ENCODE assay signal across 1 cellular context in the genomic region with DNA sequence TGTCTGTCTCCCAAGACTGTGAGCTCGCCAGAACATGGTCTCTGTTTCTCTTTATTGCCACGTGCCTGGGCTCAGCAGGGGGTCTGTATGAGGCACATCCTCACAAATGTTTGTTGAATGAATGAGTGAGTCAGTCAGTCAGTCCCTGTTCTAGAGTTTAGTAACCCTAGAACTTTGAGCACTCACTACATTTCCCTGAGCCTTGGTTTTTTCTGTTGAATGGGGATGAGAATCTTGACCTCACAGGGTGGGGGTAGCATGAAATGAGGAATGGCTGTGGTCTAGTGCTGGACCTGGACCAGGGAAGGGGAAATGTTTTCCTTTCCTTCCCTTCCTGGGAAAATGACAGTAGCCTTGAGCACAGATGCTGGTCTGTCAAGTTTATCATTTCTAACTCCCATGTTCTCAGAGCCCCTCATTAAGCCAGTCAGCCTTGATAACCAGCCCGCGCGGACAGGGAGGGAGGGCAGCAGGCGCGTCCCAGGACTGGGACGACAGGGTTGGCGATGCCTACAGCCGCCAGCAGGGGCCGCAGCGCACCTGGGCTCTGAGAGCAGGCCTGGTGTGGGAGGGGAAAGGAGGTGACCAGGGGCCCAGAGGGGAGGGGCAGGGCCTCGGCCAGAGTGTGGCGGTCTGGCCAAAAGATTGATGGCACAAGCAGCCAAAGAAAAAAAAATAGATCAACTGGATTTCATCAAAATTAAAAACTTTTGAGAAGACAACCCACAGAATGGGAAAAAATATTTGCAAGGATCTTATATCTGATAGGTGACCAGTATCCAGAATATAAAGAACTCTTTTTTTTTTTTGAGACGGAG.
A peak's percentile ranks its signal among the peaks of the same experiment; 100 is the strongest.
TF ChIP-seq lines count a peak whose summit lies in the region.

No MANE protein-coding gene starts in this region.

TF ChIP-seq in GM12878, 131 proteins besides CTCF, POLR2A, EP300 and RAD21 (continues in another document):
- TF ChIP-seq, protein P1, sequence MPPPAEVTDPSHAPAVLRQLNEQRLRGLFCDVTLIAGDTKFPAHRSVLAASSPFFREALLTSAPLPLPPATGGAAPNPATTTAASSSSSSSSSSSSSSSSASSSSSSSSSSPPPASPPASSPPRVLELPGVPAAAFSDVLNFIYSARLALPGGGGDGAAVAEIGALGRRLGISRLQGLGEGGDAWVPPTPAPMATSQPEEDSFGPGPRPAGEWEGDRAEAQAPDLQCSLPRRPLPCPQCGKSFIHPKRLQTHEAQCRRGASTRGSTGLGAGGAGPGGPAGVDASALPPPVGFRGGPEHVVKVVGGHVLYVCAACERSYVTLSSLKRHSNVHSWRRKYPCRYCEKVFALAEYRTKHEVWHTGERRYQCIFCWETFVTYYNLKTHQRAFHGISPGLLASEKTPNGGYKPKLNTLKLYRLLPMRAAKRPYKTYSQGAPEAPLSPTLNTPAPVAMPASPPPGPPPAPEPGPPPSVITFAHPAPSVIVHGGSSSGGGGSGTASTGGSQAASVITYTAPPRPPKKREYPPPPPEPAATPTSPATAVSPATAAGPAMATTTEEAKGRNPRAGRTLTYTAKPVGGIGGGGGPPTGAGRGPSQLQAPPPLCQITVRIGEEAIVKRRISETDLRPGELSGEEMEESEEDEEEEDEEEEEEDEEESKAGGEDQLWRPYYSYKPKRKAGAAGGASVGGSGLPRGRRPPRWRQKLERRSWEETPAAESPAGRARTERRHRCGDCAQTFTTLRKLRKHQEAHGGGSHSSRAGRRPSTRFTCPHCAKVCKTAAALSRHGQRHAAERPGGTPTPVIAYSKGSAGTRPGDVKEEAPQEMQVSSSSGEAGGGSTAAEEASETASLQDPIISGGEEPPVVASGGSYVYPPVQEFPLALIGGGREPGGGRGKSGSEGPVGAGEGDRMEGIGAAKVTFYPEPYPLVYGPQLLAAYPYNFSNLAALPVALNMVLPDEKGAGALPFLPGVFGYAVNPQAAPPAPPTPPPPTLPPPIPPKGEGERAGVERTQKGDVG (CRISPR knock-in tag; IDR thresholded peaks at IDR 0.05) = no peak
- no peak for TF ChIP-seq MEF2A (IDR thresholded peaks at IDR 0.05; ENCODE audit: insufficient read depth, low read depth, low read length)
- TF ChIP-seq PAX5 (IDR thresholded peaks at IDR 0.05; ENCODE audit: borderline replicate concordance, low read depth, low read length) = no peak
- no peak for TF ChIP-seq SPI1 (IDR thresholded peaks at IDR 0.05; ENCODE audit: borderline replicate concordance, insufficient read depth, low read depth, low read length)
- TF ChIP-seq IKZF2 (IDR thresholded peaks at IDR 0.05) = no peak
- peak; percentile 49; the same call in 1 of the 2 replicates for TF ChIP-seq YY1 (IDR thresholded peaks at IDR 0.05; ENCODE audit: low read depth, low read length)
- TF ChIP-seq, protein P2, sequence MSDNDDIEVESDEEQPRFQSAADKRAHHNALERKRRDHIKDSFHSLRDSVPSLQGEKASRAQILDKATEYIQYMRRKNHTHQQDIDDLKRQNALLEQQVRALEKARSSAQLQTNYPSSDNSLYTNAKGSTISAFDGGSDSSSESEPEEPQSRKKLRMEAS (IDR thresholded peaks at IDR 0.05; ENCODE audit: low read depth, low read length) = no peak
- no peak for TF ChIP-seq POLR2AphosphoS5 (IDR thresholded peaks at IDR 0.05; ENCODE audit: low read length)
- peak; percentile 90 for TF ChIP-seq SMC3 (IDR thresholded peaks at IDR 0.05; ENCODE audit: borderline replicate concordance, low read length)
- TF ChIP-seq SMAD1 (IDR thresholded peaks at IDR 0.05; ENCODE audit: low read depth, partially characterized antibody) = no peak
- TF ChIP-seq CBFB (IDR thresholded peaks at IDR 0.05; ENCODE audit: low read depth) = no peak
- TF ChIP-seq ZSCAN29 (IDR thresholded peaks at IDR 0.05) = no peak
- TF ChIP-seq, protein P3, sequence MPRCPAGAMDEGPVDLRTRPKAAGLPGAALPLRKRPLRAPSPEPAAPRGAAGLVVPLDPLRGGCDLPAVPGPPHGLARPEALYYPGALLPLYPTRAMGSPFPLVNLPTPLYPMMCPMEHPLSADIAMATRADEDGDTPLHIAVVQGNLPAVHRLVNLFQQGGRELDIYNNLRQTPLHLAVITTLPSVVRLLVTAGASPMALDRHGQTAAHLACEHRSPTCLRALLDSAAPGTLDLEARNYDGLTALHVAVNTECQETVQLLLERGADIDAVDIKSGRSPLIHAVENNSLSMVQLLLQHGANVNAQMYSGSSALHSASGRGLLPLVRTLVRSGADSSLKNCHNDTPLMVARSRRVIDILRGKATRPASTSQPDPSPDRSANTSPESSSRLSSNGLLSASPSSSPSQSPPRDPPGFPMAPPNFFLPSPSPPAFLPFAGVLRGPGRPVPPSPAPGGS (IDR thresholded peaks at IDR 0.05; ENCODE audit: borderline replicate concordance, insufficient read depth, low read depth, low read length, poor library complexity, severe bottlenecking) = no peak
- TF ChIP-seq FOXM1 (IDR thresholded peaks at IDR 0.05; ENCODE audit: low read depth, low read length) = no peak
- TF ChIP-seq TBL1XR1 (IDR thresholded peaks at IDR 0.05; ENCODE audit: low read depth, low read length) = no peak
- TF ChIP-seq TAF1 (IDR thresholded peaks at IDR 0.05; ENCODE audit: borderline replicate concordance, low read depth, low read length) = no peak
- TF ChIP-seq, protein P4, sequence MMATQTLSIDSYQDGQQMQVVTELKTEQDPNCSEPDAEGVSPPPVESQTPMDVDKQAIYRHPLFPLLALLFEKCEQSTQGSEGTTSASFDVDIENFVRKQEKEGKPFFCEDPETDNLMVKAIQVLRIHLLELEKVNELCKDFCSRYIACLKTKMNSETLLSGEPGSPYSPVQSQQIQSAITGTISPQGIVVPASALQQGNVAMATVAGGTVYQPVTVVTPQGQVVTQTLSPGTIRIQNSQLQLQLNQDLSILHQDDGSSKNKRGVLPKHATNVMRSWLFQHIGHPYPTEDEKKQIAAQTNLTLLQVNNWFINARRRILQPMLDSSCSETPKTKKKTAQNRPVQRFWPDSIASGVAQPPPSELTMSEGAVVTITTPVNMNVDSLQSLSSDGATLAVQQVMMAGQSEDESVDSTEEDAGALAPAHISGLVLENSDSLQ (IDR thresholded peaks at IDR 0.05) = peak; percentile 59; the same call in 1 of the 2 replicates
- no peak for TF ChIP-seq ESRRA (IDR thresholded peaks at IDR 0.05; ENCODE audit: low read length)
- TF ChIP-seq RB1 (IDR thresholded peaks at IDR 0.05; ENCODE audit: borderline replicate concordance) = peak; percentile 38; the same call in 1 of the 2 replicates
- TF ChIP-seq ETV6 (conservative IDR thresholded peaks at IDR 0.05 in 1 of 2, IDR thresholded peaks at IDR 0.05 in 1 of 2; ENCODE audit: borderline replicate concordance in 1 of 2, low read depth in 1 of 2) = no peak
- no peak for TF ChIP-seq KAT2A (conservative IDR thresholded peaks at IDR 0.05; ENCODE audit: control insufficient read depth, low read depth, low read length)
- no peak for TF ChIP-seq SIX5 (IDR thresholded peaks at IDR 0.05; ENCODE audit: low read depth, low read length, severe bottlenecking)
- TF ChIP-seq TCF3 (IDR thresholded peaks at IDR 0.05; ENCODE audit: borderline replicate concordance, insufficient read depth, low read depth, low read length) = 0 out of 2 replicates have a peak, but pooled peaks have one; percentile 65
- TF ChIP-seq, protein P5, sequence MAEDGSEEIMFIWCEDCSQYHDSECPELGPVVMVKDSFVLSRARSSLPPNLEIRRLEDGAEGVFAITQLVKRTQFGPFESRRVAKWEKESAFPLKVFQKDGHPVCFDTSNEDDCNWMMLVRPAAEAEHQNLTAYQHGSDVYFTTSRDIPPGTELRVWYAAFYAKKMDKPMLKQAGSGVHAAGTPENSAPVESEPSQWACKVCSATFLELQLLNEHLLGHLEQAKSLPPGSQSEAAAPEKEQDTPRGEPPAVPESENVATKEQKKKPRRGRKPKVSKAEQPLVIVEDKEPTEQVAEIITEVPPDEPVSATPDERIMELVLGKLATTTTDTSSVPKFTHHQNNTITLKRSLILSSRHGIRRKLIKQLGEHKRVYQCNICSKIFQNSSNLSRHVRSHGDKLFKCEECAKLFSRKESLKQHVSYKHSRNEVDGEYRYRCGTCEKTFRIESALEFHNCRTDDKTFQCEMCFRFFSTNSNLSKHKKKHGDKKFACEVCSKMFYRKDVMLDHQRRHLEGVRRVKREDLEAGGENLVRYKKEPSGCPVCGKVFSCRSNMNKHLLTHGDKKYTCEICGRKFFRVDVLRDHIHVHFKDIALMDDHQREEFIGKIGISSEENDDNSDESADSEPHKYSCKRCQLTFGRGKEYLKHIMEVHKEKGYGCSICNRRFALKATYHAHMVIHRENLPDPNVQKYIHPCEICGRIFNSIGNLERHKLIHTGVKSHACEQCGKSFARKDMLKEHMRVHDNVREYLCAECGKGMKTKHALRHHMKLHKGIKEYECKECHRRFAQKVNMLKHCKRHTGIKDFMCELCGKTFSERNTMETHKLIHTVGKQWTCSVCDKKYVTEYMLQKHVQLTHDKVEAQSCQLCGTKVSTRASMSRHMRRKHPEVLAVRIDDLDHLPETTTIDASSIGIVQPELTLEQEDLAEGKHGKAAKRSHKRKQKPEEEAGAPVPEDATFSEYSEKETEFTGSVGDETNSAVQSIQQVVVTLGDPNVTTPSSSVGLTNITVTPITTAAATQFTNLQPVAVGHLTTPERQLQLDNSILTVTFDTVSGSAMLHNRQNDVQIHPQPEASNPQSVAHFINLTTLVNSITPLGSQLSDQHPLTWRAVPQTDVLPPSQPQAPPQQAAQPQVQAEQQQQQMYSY (CRISPR knock-in tag; IDR thresholded peaks at IDR 0.05) = no peak
- TF ChIP-seq IKZF1 (conservative IDR thresholded peaks at IDR 0.05) = no peak
- TF ChIP-seq CBX3 (IDR thresholded peaks at IDR 0.05; ENCODE audit: borderline replicate concordance, low read depth) = no peak
- TF ChIP-seq RAD51 (IDR thresholded peaks at IDR 0.05) = no peak
- TF ChIP-seq NBN (IDR thresholded peaks at IDR 0.05) = no peak
- TF ChIP-seq SIN3A (IDR thresholded peaks at IDR 0.05; ENCODE audit: low read depth, low read length) = no peak
- no peak for TF ChIP-seq CREM (IDR thresholded peaks at IDR 0.05; ENCODE audit: low read depth)
- TF ChIP-seq TCF12 (IDR thresholded peaks at IDR 0.05; ENCODE audit: low read depth, low read length) = peak; percentile 52; the same call in 1 of the 2 replicates
- TF ChIP-seq, protein P6, sequence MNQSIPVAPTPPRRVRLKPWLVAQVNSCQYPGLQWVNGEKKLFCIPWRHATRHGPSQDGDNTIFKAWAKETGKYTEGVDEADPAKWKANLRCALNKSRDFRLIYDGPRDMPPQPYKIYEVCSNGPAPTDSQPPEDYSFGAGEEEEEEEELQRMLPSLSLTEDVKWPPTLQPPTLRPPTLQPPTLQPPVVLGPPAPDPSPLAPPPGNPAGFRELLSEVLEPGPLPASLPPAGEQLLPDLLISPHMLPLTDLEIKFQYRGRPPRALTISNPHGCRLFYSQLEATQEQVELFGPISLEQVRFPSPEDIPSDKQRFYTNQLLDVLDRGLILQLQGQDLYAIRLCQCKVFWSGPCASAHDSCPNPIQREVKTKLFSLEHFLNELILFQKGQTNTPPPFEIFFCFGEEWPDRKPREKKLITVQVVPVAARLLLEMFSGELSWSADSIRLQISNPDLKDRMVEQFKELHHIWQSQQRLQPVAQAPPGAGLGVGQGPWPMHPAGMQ (IDR thresholded peaks at IDR 0.05; ENCODE audit: borderline replicate concordance) = no peak
- no peak for TF ChIP-seq SUZ12 (IDR thresholded peaks at IDR 0.05; ENCODE audit: unreplicated experiment)
- peak in 1 of 2 experiments; percentile 13; a peak in 1 of 3 replicates for TF ChIP-seq EGR1 (IDR thresholded peaks at IDR 0.05; ENCODE audit: borderline replicate concordance in 1 of 2, low read depth in 2 of 2, low read length in 2 of 2)
- TF ChIP-seq, protein P7, sequence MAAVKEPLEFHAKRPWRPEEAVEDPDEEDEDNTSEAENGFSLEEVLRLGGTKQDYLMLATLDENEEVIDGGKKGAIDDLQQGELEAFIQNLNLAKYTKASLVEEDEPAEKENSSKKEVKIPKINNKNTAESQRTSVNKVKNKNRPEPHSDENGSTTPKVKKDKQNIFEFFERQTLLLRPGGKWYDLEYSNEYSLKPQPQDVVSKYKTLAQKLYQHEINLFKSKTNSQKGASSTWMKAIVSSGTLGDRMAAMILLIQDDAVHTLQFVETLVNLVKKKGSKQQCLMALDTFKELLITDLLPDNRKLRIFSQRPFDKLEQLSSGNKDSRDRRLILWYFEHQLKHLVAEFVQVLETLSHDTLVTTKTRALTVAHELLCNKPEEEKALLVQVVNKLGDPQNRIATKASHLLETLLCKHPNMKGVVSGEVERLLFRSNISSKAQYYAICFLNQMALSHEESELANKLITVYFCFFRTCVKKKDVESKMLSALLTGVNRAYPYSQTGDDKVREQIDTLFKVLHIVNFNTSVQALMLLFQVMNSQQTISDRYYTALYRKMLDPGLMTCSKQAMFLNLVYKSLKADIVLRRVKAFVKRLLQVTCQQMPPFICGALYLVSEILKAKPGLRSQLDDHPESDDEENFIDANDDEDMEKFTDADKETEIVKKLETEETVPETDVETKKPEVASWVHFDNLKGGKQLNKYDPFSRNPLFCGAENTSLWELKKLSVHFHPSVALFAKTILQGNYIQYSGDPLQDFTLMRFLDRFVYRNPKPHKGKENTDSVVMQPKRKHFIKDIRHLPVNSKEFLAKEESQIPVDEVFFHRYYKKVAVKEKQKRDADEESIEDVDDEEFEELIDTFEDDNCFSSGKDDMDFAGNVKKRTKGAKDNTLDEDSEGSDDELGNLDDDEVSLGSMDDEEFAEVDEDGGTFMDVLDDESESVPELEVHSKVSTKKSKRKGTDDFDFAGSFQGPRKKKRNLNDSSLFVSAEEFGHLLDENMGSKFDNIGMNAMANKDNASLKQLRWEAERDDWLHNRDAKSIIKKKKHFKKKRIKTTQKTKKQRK (IDR thresholded peaks at IDR 0.05; ENCODE audit: low read depth, low read length) = no peak
- TF ChIP-seq MEF2B (IDR thresholded peaks at IDR 0.05; ENCODE audit: partially characterized antibody, poor library complexity, severe bottlenecking) = no peak
- TF ChIP-seq ASH2L (IDR thresholded peaks at IDR 0.05; ENCODE audit: borderline replicate concordance, low read depth) = no peak
- no peak for TF ChIP-seq SREBF1 (IDR thresholded peaks at IDR 0.05; ENCODE audit: low read length)
- TF ChIP-seq, protein P8, sequence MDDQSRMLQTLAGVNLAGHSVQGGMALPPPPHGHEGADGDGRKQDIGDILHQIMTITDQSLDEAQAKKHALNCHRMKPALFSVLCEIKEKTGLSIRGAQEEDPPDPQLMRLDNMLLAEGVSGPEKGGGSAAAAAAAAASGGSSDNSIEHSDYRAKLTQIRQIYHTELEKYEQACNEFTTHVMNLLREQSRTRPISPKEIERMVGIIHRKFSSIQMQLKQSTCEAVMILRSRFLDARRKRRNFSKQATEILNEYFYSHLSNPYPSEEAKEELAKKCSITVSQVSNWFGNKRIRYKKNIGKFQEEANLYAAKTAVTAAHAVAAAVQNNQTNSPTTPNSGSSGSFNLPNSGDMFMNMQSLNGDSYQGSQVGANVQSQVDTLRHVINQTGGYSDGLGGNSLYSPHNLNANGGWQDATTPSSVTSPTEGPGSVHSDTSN (IDR thresholded peaks at IDR 0.05; ENCODE audit: insufficient replicate concordance, low read depth, low read length) = no peak
- no peak for TF ChIP-seq SP1 (IDR thresholded peaks at IDR 0.05; ENCODE audit: low read depth, low read length)
- TF ChIP-seq IRF4 (IDR thresholded peaks at IDR 0.05; ENCODE audit: low read depth, low read length) = no peak
- no peak for TF ChIP-seq CREB1 (IDR thresholded peaks at IDR 0.05; ENCODE audit: low read depth)
